1 cellular context compared by ENCODE assay signal in genomic region chr6:100455230-100456124, GRCh38.
TF ChIP-seq lines count a peak whose summit lies in the region.

No MANE protein-coding gene starts in this region.

TF ChIP-seq in H1, 55 proteins besides CTCF, POLR2A, EP300 and RAD21 (continued from another document):
- peak; percentile 50 for TF ChIP-seq RNF2 (IDR thresholded peaks at IDR 0.05; ENCODE audit: borderline replicate concordance, low read depth, low read length, missing control alignments, poor library complexity, severe bottlenecking)
- no peak for TF ChIP-seq SIX5 (IDR thresholded peaks at IDR 0.05; ENCODE audit: low read depth, low read length)
- peak; percentile 97 for TF ChIP-seq SUZ12 (IDR thresholded peaks at IDR 0.05; ENCODE audit: low read length)
- TF ChIP-seq BRCA1 (IDR thresholded peaks at IDR 0.05; ENCODE audit: low read depth, low read length) = no peak
- TF ChIP-seq TCF12 (IDR thresholded peaks at IDR 0.05; ENCODE audit: low read depth, low read length) = 0 out of 2 replicates have a peak, but pooled peaks have one; percentile 36
- TF ChIP-seq RFX5 (IDR thresholded peaks at IDR 0.05; ENCODE audit: borderline replicate concordance, low read depth, low read length) = no peak
- TF ChIP-seq RXRA (IDR thresholded peaks at IDR 0.05; ENCODE audit: insufficient read depth, low read depth, low read length) = no peak
- peak; percentile 7 for TF ChIP-seq CTBP2 (IDR thresholded peaks at IDR 0.05; ENCODE audit: borderline replicate concordance, insufficient read depth, insufficient read length, low read length)
- TF ChIP-seq CBX8 (IDR thresholded peaks at IDR 0.05; ENCODE audit: borderline replicate concordance, low read depth, low read length) = peak; percentile 81; the same call in 1 of the 2 replicates
